ENCODE assay signal across 8 cellular contexts in the genomic region with DNA sequence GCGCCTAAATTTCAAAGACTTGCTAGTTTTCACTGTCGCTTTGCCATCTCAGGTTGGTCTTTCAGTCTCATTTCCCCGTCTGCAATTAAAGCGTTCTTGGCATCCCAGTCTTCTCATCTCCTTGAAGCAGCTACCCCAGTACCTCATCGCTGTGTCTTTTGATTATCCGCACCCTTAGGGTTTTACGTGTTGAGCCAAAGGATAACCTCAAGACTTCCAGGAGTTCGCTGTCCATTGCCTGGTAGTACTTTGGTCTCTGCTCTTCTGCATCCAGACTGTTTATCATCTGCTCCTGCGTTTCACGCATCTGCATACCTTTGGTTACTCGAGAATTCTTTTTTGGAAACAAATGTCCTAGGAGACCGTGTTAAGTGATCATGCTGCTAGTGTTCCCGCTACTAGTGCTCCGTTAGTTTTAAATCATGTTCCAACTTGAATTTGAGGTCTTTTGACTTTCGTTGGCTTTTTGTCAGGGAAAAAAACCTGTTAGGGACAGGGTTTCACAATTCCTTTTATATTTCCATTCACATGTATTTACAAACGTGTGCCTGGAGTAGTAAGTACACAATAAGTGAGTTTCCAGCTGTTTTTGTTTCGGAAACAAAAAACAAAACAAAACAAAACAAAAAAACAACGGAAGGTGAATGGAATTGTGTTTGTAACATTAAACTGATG. TPM values are rescaled to one million over a fixed set of nuclear protein-coding genes. Genes with fewer than 3 reads are reported as not detected.
DNase-seq lines count a peak whose midpoint lies in the region; ATAC-seq and TF ChIP-seq lines count a peak whose summit lies in the region.

No MANE protein-coding gene starts in this region.

- H3K4me3 ChIP-seq in GM06990 (replicated peaks; ENCODE audit: low read depth, low read length) = peak overlapping the region; percentile 88
- peak overlapping the region; percentile 92 for H3K4me3 ChIP-seq in IMR-90 (ENCODE audit: insufficient read depth, low read depth, low read length)
- H3K4me3 ChIP-seq in adrenal gland = peak overlapping the region in 3 of 4 donors; percentile 55 to 73 (median 64)
- H3K4me3 ChIP-seq in iPS-15b (ENCODE audit: low read depth, low read length) = peak overlapping the region; percentile 94
- peak overlapping the region; percentile 77 for H3K4me3 ChIP-seq in skeletal muscle cell (ENCODE audit: low read depth, low read length)

- intact Hi-C loops in IMR-90 (cut with micrococcal nuclease) (loop anchor here (2.0 kb wide), 1 partner anchor 37 kb away; the partner anchor contains the start of gene RC3H2), adrenal gland (cut with DNase I) (no loop called here)

- peak overlapping the region; percentile 66 for H3K14ac ChIP-seq in IMR-90 (replicated peaks; ENCODE audit: low read depth, low read length)

- CTCF ChIA-PET in IMR-90 (lab: Yijun Ruan, JAX) = no interaction called here

- peaks cover 15% of the 10 kb centered on the region; the same call in 1 of the 2 replicates for H4K20me1 ChIP-seq in IMR-90 (ENCODE audit: insufficient read depth, low read length)

- H3K27ac ChIP-seq in IMR-90 (ENCODE audit: insufficient read depth, low read length) = peak overlapping the region; percentile 90
- peak overlapping the region in 4 of 5 donors; percentile 82 to 94 (median 86) for H3K27ac ChIP-seq in adrenal gland

- DNase-seq in GM06990 (ENCODE audit: extremely low read depth, insufficient read length) (no peak), IMR-90 (peak; percentile 76), adrenal gland (peak in 1 of 7 donors; percentile 26), skeletal muscle cell (ENCODE audit: low read depth) (no peak), NCI-H146 treated with DMSO at 0.1 percent for 48 hours (lab: John Stamatoyannopoulos, UW; ENCODE audit: unreplicated experiment) (no peak)
- no peak for DNase-seq in activated CD4-positive, CD25-positive, alpha-beta regulatory T cell treated with anti-CD3 and anti-CD28 coated beads, Interleukin-2, amount 50 U/mL, for 72 hours

- peak overlapping the region; percentile 93 for H2AK9ac ChIP-seq in IMR-90 (replicated peaks; ENCODE audit: low read depth, low read length, poor library complexity)

- peak overlapping the region; percentile 73 for H3K4ac ChIP-seq in IMR-90 (ENCODE audit: low read depth, low read length)

- H3K56ac ChIP-seq in IMR-90 (ENCODE audit: extremely low read depth, insufficient read depth, low read length) = peak overlapping the region; percentile 79

- no peak overlapping the region for H2BK15ac ChIP-seq in IMR-90 (ENCODE audit: low read depth, low read length)

- no peak for TF ChIP-seq RAD21 in IMR-90 (IDR thresholded peaks at IDR 0.05; ENCODE audit: low read length)

- H4K8ac ChIP-seq in IMR-90 (ENCODE audit: low read depth in 2 of 2, low read length in 2 of 2) = peak overlapping the region in 1 of 2 experiments; percentile 77; a peak in 2 of 4 replicates

- peak overlapping the region; percentile 97 for H2AFZ ChIP-seq in IMR-90 (replicated peaks; ENCODE audit: low read length, poor library complexity)

- peaks cover 2% of the 10 kb centered on the region; the same call in 1 of the 2 replicates for H3K36me3 ChIP-seq in GM06990 (ENCODE audit: control insufficient read depth, insufficient read depth, low read length)
- peaks cover 9% of the 10 kb centered on the region for H3K36me3 ChIP-seq in IMR-90 (ENCODE audit: control insufficient read depth, insufficient read depth, low read length)
- H3K36me3 ChIP-seq in adrenal gland (replicated peaks in 1 of 2) = no peaks in the 10 kb centered on the region
- no peaks in the 10 kb centered on the region for H3K36me3 ChIP-seq in iPS-15b (ENCODE audit: control insufficient read depth, insufficient read depth, low read length)

- ATAC-seq in IMR-90 (ENCODE audit: low read depth) (peak; percentile 27), HG03159 (IDR thresholded peaks at IDR 0.05; ENCODE audit: unreplicated experiment) (no peak)

- H3K9me3 ChIP-seq in IMR-90 (ENCODE audit: control insufficient read depth, insufficient read depth, low read length) (no peaks in the 10 kb centered on the region), adrenal gland (replicated peaks in 1 of 3) (no peaks in the 10 kb centered on the region), iPS-15b (ENCODE audit: control insufficient read depth, insufficient read depth, low read length) (no peaks in the 10 kb centered on the region)

- no peaks in the 10 kb centered on the region for H3K27me3 ChIP-seq in GM06990 (replicated peaks; ENCODE audit: control insufficient read depth, insufficient read depth, low read length)
- no peaks in the 10 kb centered on the region for H3K27me3 ChIP-seq in IMR-90 (ENCODE audit: control insufficient read depth, insufficient read depth, low read length)
- H3K27me3 ChIP-seq in adrenal gland = no peaks in the 10 kb centered on the region
- H3K27me3 ChIP-seq in iPS-15b (ENCODE audit: control insufficient read depth, insufficient read depth, low read length) = no peaks in the 10 kb centered on the region

- TF ChIP-seq CTCF in GM06990 (IDR thresholded peaks at IDR 0.05; ENCODE audit: insufficient read depth, low read length, poor library complexity, severe bottlenecking) (no peak), IMR-90 (conservative IDR thresholded peaks at IDR 0.05; ENCODE audit: low read depth, low read length) (no peak), adrenal gland (IDR thresholded peaks at IDR 0.05) (no peak)

- TF ChIP-seq POLR2A in IMR-90 (IDR thresholded peaks at IDR 0.05; ENCODE audit: low read depth, low read length) = no peak
- TF ChIP-seq POLR2A in adrenal gland (IDR thresholded peaks at IDR 0.05) = no peak

- in situ Hi-C loops in IMR-90 (cut with MboI; ENCODE audit: low sequenced_read_pairs) = no loop called here

- H3K18ac ChIP-seq in IMR-90 (ENCODE audit: low read depth, low read length) = peak overlapping the region; percentile 22

- H4K5ac ChIP-seq in IMR-90 (ENCODE audit: low read depth, low read length) = peak overlapping the region; percentile 18

- peak overlapping the region; percentile 61; the same call in 1 of the 2 replicates for H4K91ac ChIP-seq in IMR-90 (ENCODE audit: insufficient read depth, low read depth, low read length)

- H3K4me2 ChIP-seq in IMR-90 (ENCODE audit: low read depth, low read length) = peak overlapping the region; percentile 94

- 3% methylated on average over 12 of the region's 18 CpGs; no CpG with 5 or more reads in 1 of the 2 experiments for WGBS in IMR-90 (ENCODE audit: extremely low coverage in 2 of 2, insufficient read length in 1 of 2), 2 experiments
- WGBS in adrenal gland, 4 donors = 9 to 10% (median 9%) methylated on average over 18 of the region's 18 CpGs

- H2BK20ac ChIP-seq in IMR-90 (ENCODE audit: low read depth, low read length) = peak overlapping the region; percentile 2; the same call in 1 of the 2 replicates

- H3K4me1 ChIP-seq in IMR-90 (ENCODE audit: control insufficient read depth, insufficient read depth, low read length) (peaks cover 5% of the 10 kb centered on the region), adrenal gland (replicated peaks in 1 of 2) (peaks cover 0 to 22% of the 10 kb centered on the region in 2 donors), iPS-15b (ENCODE audit: control insufficient read depth, insufficient read depth, low read length) (peaks cover 5% of the 10 kb centered on the region)

- peaks cover 5 to 35% of the 10 kb centered on the region in 2 experiments for H3K79me1 ChIP-seq in IMR-90 (ENCODE audit: low read depth in 1 of 2, low read length in 2 of 2)

- BruUV-seq in IMR-90 (replicated peaks; lab: Mats Ljungman, UMichigan) = TSS peak; percentile 40

- H3K9ac ChIP-seq in IMR-90 (ENCODE audit: low read depth, low read length) (peak overlapping the region; percentile 85), iPS-15b (ENCODE audit: low read depth, low read length) (peak overlapping the region; percentile 84)

- peak overlapping the region; percentile 60 for H2AK5ac ChIP-seq in IMR-90 (ENCODE audit: low read depth, low read length)

- no peaks in the 10 kb centered on the region for H3K9me1 ChIP-seq in IMR-90 (ENCODE audit: insufficient read depth, low read length)

- POLR2A ChIA-PET in IMR-90 (lab: Charles Lee; ENCODE audit: unreplicated experiment) = no interaction called here

- H2BK120ac ChIP-seq in IMR-90 (ENCODE audit: low read depth, low read length) = 0 out of 2 replicates have a peak overlapping the region, but pooled peaks have one; percentile 9

- H3K23ac ChIP-seq in IMR-90 (ENCODE audit: low read depth, low read length) = peak overlapping the region; percentile 80

- H2BK5ac ChIP-seq in IMR-90 (ENCODE audit: low read depth, low read length, poor library complexity, severe bottlenecking) = peak overlapping the region; percentile 83

- dilution Hi-C loops in IMR-90 (cut with HindIII; ENCODE audit: low sequenced_read_pairs, unreplicated experiment) = no loop called here

TF ChIP-seq in IMR-90, 13 proteins besides CTCF, POLR2A, EP300 and RAD21 (continues in another document):
- TF ChIP-seq MAZ (IDR thresholded peaks at IDR 0.05; ENCODE audit: borderline replicate concordance, low read depth, low read length) (no peak), MXI1 (IDR thresholded peaks at IDR 0.05; ENCODE audit: borderline replicate concordance, low read depth, low read length) (0 out of 2 replicates have a peak, but pooled peaks have one; percentile 48)

RNA-seq across cellular contexts. Expression of gene RABGAP1, which starts 0.9 kb away (rescaled TPM):
- total RNA-seq in IMR-90 (2012; rRNA removed) = 39.7 and 53.9 TPM in 2 replicates
- polyA plus RNA-seq in IMR-90 (2012; rRNA removed) = 17.2 and 20.0 TPM in 2 replicates
- polyA plus RNA-seq in IMR-90 (2012; cell fraction: cytosol; rRNA removed) = 5.0 and 6.2 TPM in 2 replicates
- 6.5 and 27.2 TPM in 2 replicates for polyA plus RNA-seq in IMR-90 (2012; cell fraction: nucleus; rRNA removed; ENCODE audit: low replicate concordance)
- total RNA-seq in adrenal gland = 10 to 100 TPM; 17.1 to 62.3 (median 36.0) TPM
- polyA plus RNA-seq in adrenal gland = 10 to 100 TPM in 2 of 3 donors, 1 to 10 TPM in 1; 8.5 to 29.5 (median 11.9) TPM

RNA-seq across cellular contexts. Expression of gene ZBTB26, which starts 10.4 kb away (rescaled TPM):
- 5.8 and 6.1 TPM in 2 replicates for total RNA-seq in IMR-90 (2012; rRNA removed)
- 2.3 and 3.1 TPM in 2 replicates for polyA plus RNA-seq in IMR-90 (2012; rRNA removed)
- polyA plus RNA-seq in IMR-90 (2012; cell fraction: cytosol; rRNA removed) = 0.77 and 1.2 TPM in 2 replicates
- 0.79 and 8.2 TPM in 2 replicates for polyA plus RNA-seq in IMR-90 (2012; cell fraction: nucleus; rRNA removed; ENCODE audit: low replicate concordance)
- total RNA-seq in adrenal gland = 1 to 10 TPM; 2.1 to 7.4 (median 4.4) TPM
- polyA plus RNA-seq in adrenal gland = 1 to 10 TPM; 1.6 to 5.2 (median 1.7) TPM

RNA-seq across cellular contexts. Expression of gene ZBTB6, which starts 28.6 kb away (rescaled TPM):
- total RNA-seq in IMR-90 (2012; rRNA removed) (11.7 and 16.7 TPM in 2 replicates), adrenal gland (10 to 100 TPM in 3 of 8 donors, 1 to 10 TPM in 5; 5.2 to 11.6 (median 7.8) TPM)
- polyA plus RNA-seq in IMR-90 (2012; rRNA removed) (1.8 and 2.6 TPM in 2 replicates), adrenal gland (10 to 100 TPM in 1 of 3 donors, 1 to 10 TPM in 2; 1.8 to 10.9 (median 2.0) TPM)
- polyA plus RNA-seq in IMR-90 (2012; cell fraction: cytosol; rRNA removed) = 0.31 and 0.33 TPM in 2 replicates
- polyA plus RNA-seq in IMR-90 (2012; cell fraction: nucleus; rRNA removed; ENCODE audit: low replicate concordance) = 0.15 and 0.88 TPM in 2 replicates

RNA-seq across cellular contexts. Expression of gene RC3H2, which starts 36.5 kb away (rescaled TPM):
- total RNA-seq in IMR-90 (2012; rRNA removed) (55.5 and 58.4 TPM in 2 replicates), adrenal gland (10 to 100 TPM; 22.6 to 37.4 (median 32.6) TPM)
- polyA plus RNA-seq in IMR-90 (2012; rRNA removed) (14.7 and 14.9 TPM in 2 replicates), adrenal gland (10 to 100 TPM in 1 of 3 donors, 1 to 10 TPM in 2; 8.0 to 16.3 (median 9.3) TPM)
- polyA plus RNA-seq in IMR-90 (2012; cell fraction: cytosol; rRNA removed) = 4.9 and 5.5 TPM in 2 replicates
- polyA plus RNA-seq in IMR-90 (2012; cell fraction: nucleus; rRNA removed; ENCODE audit: low replicate concordance) = 4.7 and 24.6 TPM in 2 replicates
